In the genomic region with DNA sequence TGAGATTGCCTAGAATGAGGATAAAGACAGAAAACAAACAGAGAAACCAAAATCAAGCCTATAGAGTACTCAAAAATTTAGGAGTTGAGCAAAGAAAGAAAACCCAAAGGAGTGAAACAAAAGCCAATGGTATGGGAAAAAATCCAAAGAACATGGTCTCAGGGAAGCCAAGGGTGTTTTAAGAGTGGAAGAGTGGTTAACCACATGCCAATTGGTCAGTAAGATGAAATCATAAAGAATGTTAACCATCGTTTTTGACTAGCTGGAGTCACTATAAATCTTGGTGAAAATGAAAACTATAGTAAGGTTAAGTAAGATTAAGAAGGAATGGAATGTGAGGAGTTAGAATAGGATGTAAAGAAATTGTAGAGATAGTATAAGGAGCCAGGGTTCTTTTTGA, we compare ENCODE assay signal across 23 cellular contexts.
"Had no signal": no experiment of that assay in that cellular context is flagged by ENCODE, and none has a peak within 500 bp of the region (broad histone marks: within the 10 kb centered on the region; RNA-seq: fewer than 3 reads in every experiment).

No MANE protein-coding gene starts in this region.

- DNase-seq: activated B cell treated with CpG ODN at 0.5 μM for 24 hours; activated CD4-positive, alpha-beta T cell treated with anti-CD3 and anti-CD28 coated beads for 1 hour; activated CD4-positive, alpha-beta T cell treated with anti-CD3 and anti-CD28 coated beads, Interleukin-2, amount 10 ng/mL, durations not matched to agents 24 days and 14 days; activated CD4-positive, alpha-beta T cell treated with anti-CD3 and anti-CD28 coated beads, Interleukin-2, amount 50 U/mL, for 48 hours; activated CD8-positive, alpha-beta memory T cell treated with anti-CD3 and anti-CD28 coated beads, Interleukin-2, amount 10 ng/mL, durations not matched to agents 7 days and 5 days; activated effector memory CD4-positive, alpha-beta T cell treated with Interleukin-2 at 50 U/mL for 16 hours; activated naive CD4-positive, alpha-beta T cell; activated T-cell treated with anti-CD3 and anti-CD28 coated beads, Interleukin-2, amount 50 U/mL, for 24 hours; aorta; Karpas-422; NCI-H1048; NCI-H146; NCI-H187 treated with DMSO at 0.1 percent for 48 hours; NCI-H2107; NCI-H345; NCI-H510A treated with DMSO at 0.1 percent for 48 hours; NCI-H69; PC-3; SHP77 had no signal

- H3K4me3 ChIP-seq: K562 had no signal

- H3K27me3 Mint-ChIP-seq: activated B cell treated with CpG ODN at 0.5 μM for 24 hours; activated CD8-positive, alpha-beta memory T cell treated with anti-CD3 and anti-CD28 coated beads, Interleukin-2, amount 10 ng/mL, durations not matched to agents 7 days and 5 days; activated naive CD4-positive, alpha-beta T cell treated with anti-CD3 and anti-CD28 coated beads, Interleukin-2, amount 50 U/mL, for 24 hours; activated T-cell treated with anti-CD3 and anti-CD28 coated beads, Interleukin-2, amount 50 U/mL, for 24 hours had no signal

- H3K9me3 Mint-ChIP-seq: activated B cell treated with CpG ODN at 0.5 μM for 24 hours had no signal

- H3K27ac Mint-ChIP-seq: activated B cell treated with CpG ODN at 0.5 μM for 24 hours; activated CD4-positive, alpha-beta T cell treated with anti-CD3 and anti-CD28 coated beads, Interleukin-2, amount 10 ng/mL, durations not matched to agents 24 days and 14 days; activated CD8-positive, alpha-beta memory T cell treated with anti-CD3 and anti-CD28 coated beads, Interleukin-2, amount 10 ng/mL, durations not matched to agents 7 days and 5 days; activated naive CD4-positive, alpha-beta T cell treated with anti-CD3 and anti-CD28 coated beads, Interleukin-2, amount 50 U/mL, for 24 hours; activated T-cell treated with anti-CD3 and anti-CD28 coated beads, Interleukin-2, amount 50 U/mL, for 24 hours; activated T-helper 1 cell treated with anti-CD3 and anti-CD28 coated beads, Interleukin-12 subunit alpha, Interleukin-12 subunit beta, Interleukin-2, Interleukin-4 antibody, amounts not matched to agents 30 ng/mL and 10 ng/mL and 1 ng/mL, durations not matched to agents 14 hours and 24 hours and 36 hours; T-helper 1 cell treated with Interleukin-12 subunit alpha and Interleukin-12 subunit beta and Interleukin-4 antibody, amounts not matched to agents 30 μg/mL and 1 μg/mL, for 36 hours had no signal

- H3K4me3 Mint-ChIP-seq: activated B cell treated with CpG ODN at 0.5 μM for 24 hours; activated CD4-positive, alpha-beta T cell treated with anti-CD3 and anti-CD28 coated beads, Interleukin-2, amount 10 ng/mL, durations not matched to agents 24 days and 14 days; activated CD8-positive, alpha-beta memory T cell treated with anti-CD3 and anti-CD28 coated beads, Interleukin-2, amount 10 ng/mL, durations not matched to agents 7 days and 5 days; activated naive CD4-positive, alpha-beta T cell treated with anti-CD3 and anti-CD28 coated beads, Interleukin-2, amount 50 U/mL, for 24 hours; activated T-cell treated with anti-CD3 and anti-CD28 coated beads, Interleukin-2, amount 50 U/mL, for 24 hours; activated T-helper 1 cell treated with anti-CD3 and anti-CD28 coated beads, Interleukin-12 subunit alpha, Interleukin-12 subunit beta, Interleukin-2, Interleukin-4 antibody, amounts not matched to agents 30 ng/mL and 10 ng/mL and 1 ng/mL, durations not matched to agents 14 hours and 24 hours and 36 hours; T-helper 1 cell treated with Interleukin-12 subunit alpha and Interleukin-12 subunit beta and Interleukin-4 antibody, amounts not matched to agents 30 μg/mL and 1 μg/mL, for 36 hours had no signal

- ATAC-seq: activated CD8-positive, alpha-beta memory T cell treated with anti-CD3 and anti-CD28 coated beads, Interleukin-2, amount 10 ng/mL, durations not matched to agents 7 days and 5 days; K562; PC-3 had no signal

- H3K4me1 Mint-ChIP-seq: activated CD8-positive, alpha-beta memory T cell treated with anti-CD3 and anti-CD28 coated beads, Interleukin-2, amount 10 ng/mL, durations not matched to agents 7 days and 5 days; activated naive CD4-positive, alpha-beta T cell treated with anti-CD3 and anti-CD28 coated beads, Interleukin-2, amount 50 U/mL, for 24 hours had no signal
